Comparison of ENCODE assay signal across 32 cellular contexts in genomic region chr19:30780032-30780431, GRCh38.
"Had no signal": no experiment of that assay in that cellular context is flagged by ENCODE, and none has a peak within 500 bp of the region (broad histone marks: within the 10 kb centered on the region; RNA-seq: fewer than 3 reads in every experiment).

No MANE protein-coding gene starts in this region.

- H3K4me3 Mint-ChIP-seq: activated CD8-positive, alpha-beta memory T cell treated with anti-CD3 and anti-CD28 coated beads, Interleukin-2, amount 10 ng/mL, durations not matched to agents 7 days and 5 days; activated CD8-positive, alpha-beta T cell treated with anti-CD3 and anti-CD28 coated beads, Interleukin-2, amount 10 ng/mL, durations not matched to agents 7 days and 5 days; activated naive CD8-positive, alpha-beta T cell; activated T-cell treated with anti-CD3 and anti-CD28 coated beads, Interleukin-2, amount 50 U/mL, for 72 hours; natural killer cell treated with Interleukin-12 subunit alpha and Interleukin-12 subunit beta and Interleukin-15 and Interleukin-18, amount 100 ng/mL, for 72 hours; T-helper 17 cell had no signal

- ATAC-seq: activated CD8-positive, alpha-beta memory T cell treated with anti-CD3 and anti-CD28 coated beads, Interleukin-2, amount 10 ng/mL, durations not matched to agents 7 days and 5 days; activated CD8-positive, alpha-beta T cell treated with anti-CD3 and anti-CD28 coated beads, Interleukin-2, amount 10 ng/mL, durations not matched to agents 7 days and 5 days; activated T-cell treated with anti-CD3 and anti-CD28 coated beads, Interleukin-2, amount 50 U/mL, for 72 hours; foreskin keratinocyte; heart left ventricle; left lobe of liver; lower lobe of right lung; mucosa of descending colon; natural killer cell treated with Interleukin-12 subunit alpha and Interleukin-12 subunit beta and Interleukin-15 and Interleukin-18, amount 100 ng/mL, for 72 hours; SK-N-SH treated with all-trans-retinoic acid at 6 μM for 48 hours; T-helper 17 cell had no signal

- H3K4me1 ChIP-seq: foreskin keratinocyte, heart left ventricle, lower lobe of right lung, prostate gland had no signal

- H3K4me3 ChIP-seq: heart left ventricle, lower lobe of right lung, mucosa of descending colon, ovary, prostate gland, vagina had no signal

- H3K27ac Mint-ChIP-seq: activated CD8-positive, alpha-beta memory T cell treated with anti-CD3 and anti-CD28 coated beads, Interleukin-2, amount 10 ng/mL, durations not matched to agents 7 days and 5 days; activated CD8-positive, alpha-beta T cell treated with anti-CD3 and anti-CD28 coated beads, Interleukin-2, amount 10 ng/mL, durations not matched to agents 7 days and 5 days; activated naive CD8-positive, alpha-beta T cell; activated T-cell treated with anti-CD3 and anti-CD28 coated beads, Interleukin-2, amount 50 U/mL, for 72 hours; natural killer cell treated with Interleukin-12 subunit alpha and Interleukin-12 subunit beta and Interleukin-15 and Interleukin-18, amount 100 ng/mL, for 72 hours; T-helper 17 cell had no signal

- FAIRE-seq: bronchial epithelial cell, colon had no signal

- H3K4me1 Mint-ChIP-seq: activated CD8-positive, alpha-beta memory T cell treated with anti-CD3 and anti-CD28 coated beads, Interleukin-2, amount 10 ng/mL, durations not matched to agents 7 days and 5 days; T-helper 17 cell had no signal

- H3K9me3 ChIP-seq: heart left ventricle, lower lobe of right lung, mucosa of descending colon, neutrophil, ovary, prostate gland, vagina had no signal

- H3K36me3 ChIP-seq: heart left ventricle, lower lobe of right lung, neutrophil, ovary, prostate gland, vagina had no signal

- H3K27me3 ChIP-seq: foreskin keratinocyte, ovary, vagina had no signal

- DNase-seq: activated CD4-positive, alpha-beta T cell treated with anti-CD3 and anti-CD28 coated beads, Interleukin-2, amount 50 U/mL, for 1 hour; activated CD4-positive, CD25-positive, alpha-beta regulatory T cell treated with anti-CD3 and anti-CD28 coated beads, Interleukin-2, amount 50 U/mL, for 72 hours; activated CD8-positive, alpha-beta memory T cell treated with anti-CD3 and anti-CD28 coated beads, Interleukin-2, amount 10 ng/mL, durations not matched to agents 7 days and 5 days; activated CD8-positive, alpha-beta T cell treated with anti-CD3 and anti-CD28 coated beads, Interleukin-2, amount 10 ng/mL, durations not matched to agents 7 days and 5 days; activated naive CD4-positive, alpha-beta T cell; activated T-cell treated with anti-CD3 and anti-CD28 coated beads, Interleukin-2, amount 50 U/mL, for 72 hours; anterior cingulate cortex; dermis blood vessel endothelial cell; effector CD4-positive, alpha-beta T cell; foreskin keratinocyte; heart left ventricle; kidney glomerular epithelial cell; lower lobe of right lung; mesendoderm; mucosa of descending colon; ovary; retina; stimulated activated CD4-positive, alpha-beta T cell treated with anti-CD3 and anti-CD28 coated beads, Interleukin-15, amount 100 ng/mL, for 24 hours; stimulated activated CD4-positive, alpha-beta T cell treated with anti-CD3 and anti-CD28 coated beads, Interleukin-2, amount 100 ng/mL, for 24 hours; stimulated activated naive CD4-positive, alpha-beta T cell; T-helper 17 cell; trophoblast cell had no signal

- H3K27me3 Mint-ChIP-seq: activated CD8-positive, alpha-beta memory T cell treated with anti-CD3 and anti-CD28 coated beads, Interleukin-2, amount 10 ng/mL, durations not matched to agents 7 days and 5 days had no signal

- H3K36me3 Mint-ChIP-seq: activated CD8-positive, alpha-beta memory T cell treated with anti-CD3 and anti-CD28 coated beads, Interleukin-2, amount 10 ng/mL, durations not matched to agents 7 days and 5 days; activated naive CD8-positive, alpha-beta T cell; natural killer cell treated with Interleukin-12 subunit alpha and Interleukin-12 subunit beta and Interleukin-15 and Interleukin-18, amount 100 ng/mL, for 72 hours had no signal

- H3K9me3 Mint-ChIP-seq: activated T-cell treated with anti-CD3 and anti-CD28 coated beads, Interleukin-2, amount 50 U/mL, for 72 hours; natural killer cell treated with Interleukin-12 subunit alpha and Interleukin-12 subunit beta and Interleukin-15 and Interleukin-18, amount 100 ng/mL, for 72 hours had no signal

- H3K27ac ChIP-seq: epithelial cell of prostate, foreskin keratinocyte, heart left ventricle, lower lobe of right lung, neutrophil, ovary, prostate gland, vagina had no signal
